Comparison of ENCODE assay signal across 17 cellular contexts in the genomic region with DNA sequence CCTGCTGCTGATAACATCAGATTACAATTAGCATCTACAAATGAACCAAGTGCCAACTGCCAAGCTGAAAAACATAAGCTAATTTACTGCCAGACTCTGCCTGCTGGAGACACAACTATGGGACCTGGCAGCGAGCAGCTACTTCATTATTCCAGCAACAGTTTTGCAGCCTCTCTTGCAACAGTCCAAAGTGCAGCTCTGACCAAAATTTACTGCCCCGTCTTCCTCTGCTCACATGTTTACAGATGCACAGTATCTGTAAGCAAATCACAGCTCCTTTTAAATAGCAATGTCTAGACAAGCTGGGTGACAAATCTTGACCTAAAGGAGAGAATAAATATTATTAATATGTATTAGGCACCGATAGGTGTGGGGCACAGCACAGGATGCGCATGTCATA.
DNase-seq lines count a peak whose midpoint lies in the region; ATAC-seq and TF ChIP-seq lines count a peak whose summit lies in the region.
"Had no signal": no experiment of that assay in that cellular context is flagged by ENCODE, and none has a peak within 500 bp of the region (broad histone marks: within the 10 kb centered on the region; RNA-seq: fewer than 3 reads in every experiment).

No MANE protein-coding gene starts in this region.

- no peak overlapping the region for H3K27ac Mint-ChIP-seq in CD8-positive, alpha-beta T cell

- no peaks in the 10 kb centered on the region for H3K36me3 ChIP-seq in hepatocyte (replicated peaks; ENCODE audit: insufficient read depth, low read depth)
- no peaks in the 10 kb centered on the region for H3K36me3 ChIP-seq in transverse colon
- no peaks in the 10 kb centered on the region for H3K36me3 ChIP-seq in tibial artery
- no peaks in the 10 kb centered on the region for H3K36me3 ChIP-seq in CD8-positive, alpha-beta T cell (ENCODE audit: insufficient read depth, low read length)

- no peaks in the 10 kb centered on the region for H3K9me2 ChIP-seq in hepatocyte (replicated peaks; ENCODE audit: insufficient read depth)

- H3K36me3 Mint-ChIP-seq in CD8-positive, alpha-beta T cell, result no peaks in the 10 kb centered on the region

- peaks cover 3% of the 10 kb centered on the region for H3K4me1 ChIP-seq in hepatocyte (ENCODE audit: insufficient read depth)
- H3K4me1 ChIP-seq in transverse colon, result peaks cover 0 to 6% (median 0%) of the 10 kb centered on the region in 4 donors
- H3K4me1 ChIP-seq in tibial artery, result peaks cover 0 to 4% (median 0%) of the 10 kb centered on the region in 4 donors
- H3K4me1 ChIP-seq in CD8-positive, alpha-beta T cell (ENCODE audit: insufficient read depth, low read length), result no peaks in the 10 kb centered on the region
- H3K4me1 ChIP-seq: Caco-2 had no signal

- no peak for TF ChIP-seq CTCF in hepatocyte (IDR thresholded peaks at IDR 0.05; ENCODE audit: poor library complexity)
- TF ChIP-seq CTCF in transverse colon (IDR thresholded peaks at IDR 0.05), result no peak
- TF ChIP-seq CTCF in tibial artery (IDR thresholded peaks at IDR 0.05), result no peak
- TF ChIP-seq CTCF in CD8-positive, alpha-beta T cell (IDR thresholded peaks at IDR 0.05), result no peak

- in situ Hi-C loops in transverse colon (cut with MboI; ENCODE audit: low pct_ligation_motif_present in 1 of 4, low pct_unique_long_range_greater_than_20kb in 1 of 4, low sequenced_read_pairs in 3 of 4), result no loop called here

- no peaks in the 10 kb centered on the region for H3K9me3 Mint-ChIP-seq in CD8-positive, alpha-beta T cell

- H3K4me3 ChIP-seq in hepatocyte (no peak overlapping the region), transverse colon (no peak overlapping the region), tibial artery (no peak overlapping the region)
- no peak overlapping the region for H3K4me3 ChIP-seq in CD8-positive, alpha-beta T cell (ENCODE audit: low read depth, low read length)

- H3K27me3 Mint-ChIP-seq in CD8-positive, alpha-beta T cell (ENCODE audit: low read depth), result no peaks in the 10 kb centered on the region

- POLR2A ChIA-PET in CD8-positive, alpha-beta T cell (lab: Charles Lee), result no interaction called here

- H3K27ac ChIP-seq in hepatocyte (no peak overlapping the region), transverse colon (no peak overlapping the region), tibial artery (no peak overlapping the region)
- H3K27ac ChIP-seq in CD8-positive, alpha-beta T cell (ENCODE audit: low read depth, low read length), result no peak overlapping the region
- H3K27ac ChIP-seq: 22Rv1, C4-2B, HL-60, KMS-11 had no signal

- intact Hi-C loops in transverse colon (cut with DNase I; ENCODE audit: low total_unique reads) (no loop called here), tibial artery (cut with DNase I; ENCODE audit: low total_unique reads) (no loop called here)
- intact Hi-C loops in CD8-positive, alpha-beta T cell (cut with DNase I, micrococcal nuclease), result no loop called here

- H3K4me2 ChIP-seq in hepatocyte, result no peak overlapping the region
- H3K4me2 ChIP-seq: KMS-11 had no signal

- H4K20me1 ChIP-seq in hepatocyte (ENCODE audit: insufficient read depth, poor library complexity, severe bottlenecking), result no peaks in the 10 kb centered on the region

- CTCF ChIA-PET in CD8-positive, alpha-beta T cell (lab: Charles Lee), result no interaction called here

- no peak for TF ChIP-seq EP300 in transverse colon (IDR thresholded peaks at IDR 0.05; ENCODE audit: low read depth)

- peak; percentile 28 for DNase-seq in NCI-H1694 treated with DMSO at 0.1 percent for 48 hours (lab: John Stamatoyannopoulos, UW)
- DNase-seq in NCI-H1694 (lab: John Stamatoyannopoulos, UW), result no peak
- DNase-seq in NCI-H524 treated with DMSO at 0.1 percent for 48 hours (lab: John Stamatoyannopoulos, UW), result peak; percentile 14
- peak; percentile 30 for DNase-seq in hepatocyte (ENCODE audit: low spot score)
- peak; percentile 9 for DNase-seq in transverse colon
- DNase-seq in tibial artery, result no peak
- no peak for DNase-seq in CD8-positive, alpha-beta T cell
- DNase-seq: DMS79, NCI-H1092, NCI-H187 treated with DMSO at 0.1 percent for 48 hours, PC-3 had no signal

- 59% methylated on average over 4 of the region's 4 CpGs for WGBS in hepatocyte (ENCODE audit: low lambda C conversion rate, missing lambda C conversion rate)
- 47% methylated on average over 4 of the region's 4 CpGs; no CpG with 5 or more reads in 1 of the 2 donors for WGBS in transverse colon (ENCODE audit: low coverage in 1 of 2), 2 donors

- no peak overlapping the region for H2AFZ ChIP-seq in hepatocyte

- H3K9me3 ChIP-seq in hepatocyte (ENCODE audit: low read depth) (no peaks in the 10 kb centered on the region), transverse colon (no peaks in the 10 kb centered on the region), tibial artery (no peaks in the 10 kb centered on the region)
- no peaks in the 10 kb centered on the region for H3K9me3 ChIP-seq in CD8-positive, alpha-beta T cell (ENCODE audit: low read length)
- H3K9me3 ChIP-seq: Caco-2 had no signal

- TF ChIP-seq POLR2A in transverse colon (IDR thresholded peaks at IDR 0.05), result no peak

- no peak overlapping the region for H3K4me3 Mint-ChIP-seq in CD8-positive, alpha-beta T cell

- no peak for ATAC-seq in GM21825 (IDR thresholded peaks at IDR 0.05; ENCODE audit: unreplicated experiment)
- ATAC-seq in CD8-positive, alpha-beta T cell, result no peak
- ATAC-seq: PC-3 had no signal

- no peaks in the 10 kb centered on the region for H3K4me1 Mint-ChIP-seq in CD8-positive, alpha-beta T cell (ENCODE audit: low read depth)

- H3K79me2 ChIP-seq in hepatocyte, result no peaks in the 10 kb centered on the region

- H3K27me3 ChIP-seq in hepatocyte, result no peaks in the 10 kb centered on the region
- H3K27me3 ChIP-seq in transverse colon, result no peaks in the 10 kb centered on the region
- H3K27me3 ChIP-seq in tibial artery, result no peaks in the 10 kb centered on the region
- no peaks in the 10 kb centered on the region for H3K27me3 ChIP-seq in CD8-positive, alpha-beta T cell (ENCODE audit: insufficient read depth, low read length)

Comparison
In these comparisons a context has a peak if more than half of its experiments do, and no peak if none do; other contexts are left out.
1. DNase-seq: peak in NCI-H1694 treated with DMSO at 0.1 percent for 48 hours (single experiment), NCI-H524 treated with DMSO at 0.1 percent for 48 hours (single experiment), hepatocyte (single experiment) and transverse colon (single experiment); none in NCI-H1694 (single experiment), tibial artery (0 of 2) and CD8-positive, alpha-beta T cell (0 of 7).